Comparison of ENCODE assay signal across 17 cellular contexts in genomic region chrX:6777211-6778002, GRCh38.
DNase-seq lines count a peak whose midpoint lies in the region; ATAC-seq, FAIRE-seq and TF ChIP-seq lines count a peak whose summit lies in the region.
"Had no signal": no experiment of that assay in that cellular context is flagged by ENCODE, and none has a peak within 500 bp of the region (broad histone marks: within the 10 kb centered on the region; RNA-seq: fewer than 3 reads in every experiment).

No MANE protein-coding gene starts in this region.

- no peak overlapping the region for H3K4me3 Mint-ChIP-seq in astrocyte (ENCODE audit: unreplicated experiment)
- H3K4me3 Mint-ChIP-seq in Calu3 (ENCODE audit: low read depth, unreplicated experiment), result no peak overlapping the region
- H3K4me3 Mint-ChIP-seq in Caco-2 (ENCODE audit: unreplicated experiment), result no peak overlapping the region

- H3K9me3 Mint-ChIP-seq in astrocyte (ENCODE audit: unreplicated experiment), result no peaks in the 10 kb centered on the region
- peaks cover 3% of the 10 kb centered on the region for H3K9me3 Mint-ChIP-seq in Calu3 (ENCODE audit: low read depth, unreplicated experiment)
- no peaks in the 10 kb centered on the region for H3K9me3 Mint-ChIP-seq in Caco-2 (ENCODE audit: unreplicated experiment)

- H3K36me3 ChIP-seq in astrocyte (ENCODE audit: insufficient read depth, low read length) (no peaks in the 10 kb centered on the region), Caco-2 (ENCODE audit: control insufficient read depth, insufficient read depth, low read length) (no peaks in the 10 kb centered on the region)
- H3K36me3 ChIP-seq: esophagus muscularis mucosa had no signal

- CTCF ChIA-PET in Calu3 (lab: Charles Lee) (no interaction called here), Caco-2 (lab: Charles Lee) (no interaction called here)

- no peaks in the 10 kb centered on the region for H4K20me1 ChIP-seq in astrocyte (ENCODE audit: insufficient read depth, low read length)

- no peak overlapping the region for H3K4me2 ChIP-seq in astrocyte (ENCODE audit: low read length)
- H3K4me2 ChIP-seq: PC-9 had no signal

- FAIRE-seq in astrocyte (lab: Jason Lieb, UNC), result peak; percentile 37

- BruUV-seq in Calu3 (replicated peaks; lab: Mats Ljungman, UMichigan), result no TSS peak
- BruUV-seq in Caco-2 (replicated peaks; lab: Mats Ljungman, UMichigan), result no TSS peak

- no peak overlapping the region for H3K27ac ChIP-seq in astrocyte (ENCODE audit: low read depth, low read length)
- H3K27ac ChIP-seq: esophagus muscularis mucosa, PC-9, VCaP had no signal

- no peak overlapping the region for H2AFZ ChIP-seq in astrocyte (ENCODE audit: low read depth, low read length)
- H2AFZ ChIP-seq: PC-9 had no signal

- TF ChIP-seq CTCF in astrocyte (IDR thresholded peaks at IDR 0.05; ENCODE audit: insufficient read depth, low read depth, low read length), result no peak
- no peak for TF ChIP-seq CTCF in Calu3 (IDR thresholded peaks at IDR 0.05; ENCODE audit: unreplicated experiment)
- TF ChIP-seq CTCF in Caco-2 (IDR thresholded peaks at IDR 0.05; ENCODE audit: insufficient read depth in 1 of 2, low read depth in 1 of 2, low read length in 1 of 2, severe bottlenecking in 1 of 2, unreplicated experiment in 1 of 2), result no peak

- no peak for DNase-seq in astrocyte (ENCODE audit: low read depth)
- DNase-seq in NCI-H1436 treated with DMSO at 0.1 percent for 48 hours (lab: John Stamatoyannopoulos, UW), result no peak
- DNase-seq in NCI-H2107 (lab: John Stamatoyannopoulos, UW), result no peak
- DNase-seq in Calu3, result no peak
- no peak for DNase-seq in Caco-2
- DNase-seq: activated gamma-delta T cell treated with Interleukin-2 at 50 U/mL for 16 hours, DMS 273 treated with DMSO at 0.1 percent for 48 hours, left colon, NCI-H1694 treated with DMSO at 0.1 percent for 48 hours, NCI-H524, PC-9, posterior cingulate gyrus had no signal

- no peaks in the 10 kb centered on the region for H3K27me3 ChIP-seq in astrocyte (ENCODE audit: insufficient read depth, low read length)
- H3K27me3 ChIP-seq in Caco-2 (replicated peaks; ENCODE audit: control insufficient read depth, insufficient read depth, low read length), result no peaks in the 10 kb centered on the region
- H3K27me3 ChIP-seq: esophagus muscularis mucosa had no signal

- peak; percentile 52 for ATAC-seq in GM18511 (IDR thresholded peaks at IDR 0.05; ENCODE audit: unreplicated experiment)
- peak; percentile 55 for ATAC-seq in GM21576 (IDR thresholded peaks at IDR 0.05; ENCODE audit: unreplicated experiment)
- ATAC-seq in HG03280 (IDR thresholded peaks at IDR 0.05; ENCODE audit: unreplicated experiment), result peak; percentile 89
- ATAC-seq: left colon had no signal

- no peaks in the 10 kb centered on the region for H3K36me3 Mint-ChIP-seq in astrocyte (ENCODE audit: low read depth, unreplicated experiment)
- H3K36me3 Mint-ChIP-seq in Calu3 (ENCODE audit: insufficient read depth, unreplicated experiment), result no peaks in the 10 kb centered on the region
- no peaks in the 10 kb centered on the region for H3K36me3 Mint-ChIP-seq in Caco-2 (ENCODE audit: insufficient read depth, unreplicated experiment)

- no peaks in the 10 kb centered on the region for H3K4me1 ChIP-seq in astrocyte (ENCODE audit: insufficient read depth, low read length)
- H3K4me1 ChIP-seq in Caco-2, result no peaks in the 10 kb centered on the region

- intact Hi-C loops in Calu3 (cut with micrococcal nuclease; ENCODE audit: unreplicated experiment) (no loop called here), Caco-2 (cut with micrococcal nuclease; ENCODE audit: unreplicated experiment) (no loop called here)

- no peaks in the 10 kb centered on the region for H3K79me2 ChIP-seq in astrocyte (ENCODE audit: insufficient read depth, low read length)

- H3K27me3 Mint-ChIP-seq in astrocyte (ENCODE audit: low read depth, unreplicated experiment) (peaks cover 2% of the 10 kb centered on the region), Calu3 (ENCODE audit: unreplicated experiment) (no peaks in the 10 kb centered on the region), Caco-2 (ENCODE audit: insufficient read depth, unreplicated experiment) (no peaks in the 10 kb centered on the region)

- no peak overlapping the region for H3K9ac ChIP-seq in astrocyte (ENCODE audit: low read length)

- H3K27ac Mint-ChIP-seq in astrocyte (ENCODE audit: unreplicated experiment) (no peak overlapping the region), Calu3 (ENCODE audit: unreplicated experiment) (no peak overlapping the region), Caco-2 (ENCODE audit: unreplicated experiment) (no peak overlapping the region)

- H3K4me1 Mint-ChIP-seq in astrocyte (ENCODE audit: low read depth, unreplicated experiment), result peaks cover 6% of the 10 kb centered on the region
- H3K4me1 Mint-ChIP-seq in Calu3 (ENCODE audit: low read depth, unreplicated experiment), result no peaks in the 10 kb centered on the region
- no peaks in the 10 kb centered on the region for H3K4me1 Mint-ChIP-seq in Caco-2 (ENCODE audit: low read depth, unreplicated experiment)

- H3K9me3 ChIP-seq in astrocyte (ENCODE audit: insufficient read depth, low read depth, low read length), result no peaks in the 10 kb centered on the region
- H3K9me3 ChIP-seq in Caco-2, result no peaks in the 10 kb centered on the region
- H3K9me3 ChIP-seq: esophagus muscularis mucosa had no signal

- POLR2A ChIA-PET in Caco-2 (lab: Charles Lee), result no interaction called here

- H3K4me3 ChIP-seq in astrocyte (ENCODE audit: insufficient read depth, low read depth, low read length), result no peak overlapping the region
- H3K4me3 ChIP-seq in Caco-2 (ENCODE audit: low read depth, low read length), result no peak overlapping the region
- H3K4me3 ChIP-seq: esophagus muscularis mucosa, PC-9 had no signal
